Comparison of ENCODE assay signal across 8 cellular contexts in genomic region chr5:95730011-95730700, GRCh38. TPM values are rescaled to one million over a fixed set of nuclear protein-coding genes. Genes with fewer than 3 reads are reported as not detected.
DNase-seq lines count a peak whose midpoint lies in the region; ATAC-seq and TF ChIP-seq lines count a peak whose summit lies in the region.

No MANE protein-coding gene starts in this region.

- peaks cover 84% of the 10 kb centered on the region for H3K4me1 Mint-ChIP-seq in chondrocyte (ENCODE audit: low read depth)
- H3K4me1 Mint-ChIP-seq in naive thymus-derived CD4-positive, alpha-beta T cell = peaks cover 32 to 90% (median 61%) of the 10 kb centered on the region in 7 donors

- no peak for ATAC-seq in naive thymus-derived CD4-positive, alpha-beta T cell
- ATAC-seq in HG03432 (IDR thresholded peaks at IDR 0.05; ENCODE audit: unreplicated experiment) (no peak), GM18870 (IDR thresholded peaks at IDR 0.05; ENCODE audit: unreplicated experiment) (no peak), HG02610 (IDR thresholded peaks at IDR 0.05; ENCODE audit: unreplicated experiment) (no peak)

- 0 out of 2 replicates have a peak, but pooled peaks cover 5% of the 10 kb centered on the region for H3K36me3 ChIP-seq in BLaER1
- H3K36me3 ChIP-seq in Karpas-422 (ENCODE audit: insufficient read depth, low read length) = no peaks in the 10 kb centered on the region
- H3K36me3 ChIP-seq in naive thymus-derived CD4-positive, alpha-beta T cell (ENCODE audit: control insufficient read depth in 2 of 3, insufficient read depth in 3 of 3, low read length in 3 of 3) = no peaks in the 10 kb centered on the region

- POLR2A ChIA-PET in naive thymus-derived CD4-positive, alpha-beta T cell (lab: Charles Lee) = interaction anchor here (0.7 kb wide), 1 partner anchor 108 kb away, joined by 3 read pairs; no protein-coding TSS in a partner anchor

- H3K27me3 Mint-ChIP-seq in chondrocyte (ENCODE audit: low read depth) = no peaks in the 10 kb centered on the region
- peaks cover 6 to 80% (median 12%) of the 10 kb centered on the region in 5 donors for H3K27me3 Mint-ChIP-seq in naive thymus-derived CD4-positive, alpha-beta T cell

- H3K27ac Mint-ChIP-seq in chondrocyte (ENCODE audit: unreplicated experiment) = peak overlapping the region; percentile 94
- H3K27ac Mint-ChIP-seq in naive thymus-derived CD4-positive, alpha-beta T cell = peak overlapping the region in 7 of 9 donors; percentile 30 to 88 (median 62)

- H3K36me3 Mint-ChIP-seq in chondrocyte (ENCODE audit: low read depth) = no peaks in the 10 kb centered on the region
- H3K36me3 Mint-ChIP-seq in naive thymus-derived CD4-positive, alpha-beta T cell = no peaks in the 10 kb centered on the region

- H3K9me2 ChIP-seq in Karpas-422 (replicated peaks; ENCODE audit: insufficient read depth, low read length) = no peaks in the 10 kb centered on the region

- H3K4me1 ChIP-seq in BLaER1 (peaks cover 58% of the 10 kb centered on the region), Karpas-422 (ENCODE audit: low read length) (peaks cover 15% of the 10 kb centered on the region; the same call in 1 of the 2 replicates)
- peaks cover 0 to 20% of the 10 kb centered on the region in 2 donors for H3K4me1 ChIP-seq in naive thymus-derived CD4-positive, alpha-beta T cell (ENCODE audit: control insufficient read depth in 2 of 2, insufficient read depth in 2 of 2, low read length in 2 of 2)

- H3K4me3 Mint-ChIP-seq in chondrocyte (ENCODE audit: unreplicated experiment) = peak overlapping the region; percentile 78
- peak overlapping the region; percentile 74 to 94 (median 86) for H3K4me3 Mint-ChIP-seq in naive thymus-derived CD4-positive, alpha-beta T cell

- H3K27me3 ChIP-seq in BLaER1 = no peaks in the 10 kb centered on the region
- no peaks in the 10 kb centered on the region for H3K27me3 ChIP-seq in Karpas-422 (ENCODE audit: low read length)
- H3K27me3 ChIP-seq in naive thymus-derived CD4-positive, alpha-beta T cell (ENCODE audit: control insufficient read depth in 2 of 2, insufficient read depth in 2 of 2, low read length in 2 of 2) = peaks cover 4 to 6% of the 10 kb centered on the region in 2 donors

- intact Hi-C loops in naive thymus-derived CD4-positive, alpha-beta T cell (cut with micrococcal nuclease) = loop anchor here (2.0 to 5.0 kb wide), 6 partner anchors 31 to 175 kb away; partner anchors contain the start of genes ARSK (in 1 of the 2), RFESD (in 1 of the 2) and SKIC3 (in 1 of the 2)

- H4K20me1 ChIP-seq in BLaER1 = peaks cover 17% of the 10 kb centered on the region; the same call in 1 of the 2 replicates
- H4K20me1 ChIP-seq in Karpas-422 (ENCODE audit: insufficient read depth, low read depth, low read length) = no peaks in the 10 kb centered on the region

- H3K9ac ChIP-seq in BLaER1 (peak overlapping the region; percentile 90), Karpas-422 (ENCODE audit: low read length) (no peak overlapping the region)

- H3K9me3 Mint-ChIP-seq in chondrocyte (ENCODE audit: low read depth) = no peaks in the 10 kb centered on the region
- no peaks in the 10 kb centered on the region for H3K9me3 Mint-ChIP-seq in naive thymus-derived CD4-positive, alpha-beta T cell

- H3K4me3 ChIP-seq in BLaER1 = peak overlapping the region; percentile 91
- no peak overlapping the region for H3K4me3 ChIP-seq in Karpas-422 (ENCODE audit: low read length)
- peak overlapping the region; percentile 64 for H3K4me3 ChIP-seq in naive thymus-derived CD4-positive, alpha-beta T cell (ENCODE audit: low read length)

- no peaks in the 10 kb centered on the region for H3K79me2 ChIP-seq in Karpas-422 (ENCODE audit: low read length)

- H3K27ac ChIP-seq in BLaER1 (peak overlapping the region; percentile 92), Karpas-422 (ENCODE audit: low read length) (no peak overlapping the region)
- H3K27ac ChIP-seq in naive thymus-derived CD4-positive, alpha-beta T cell (ENCODE audit: low read depth, low read length) = no peak overlapping the region

- H2AFZ ChIP-seq in Karpas-422 (ENCODE audit: low read length) = no peak overlapping the region

- H3K9me3 ChIP-seq in BLaER1 (no peaks in the 10 kb centered on the region), Karpas-422 (ENCODE audit: low read length) (no peaks in the 10 kb centered on the region)
- no peaks in the 10 kb centered on the region for H3K9me3 ChIP-seq in naive thymus-derived CD4-positive, alpha-beta T cell (ENCODE audit: control insufficient read depth in 2 of 3, low read length in 3 of 3)

- peak overlapping the region; percentile 70 for H3K4me2 ChIP-seq in BLaER1
- peak overlapping the region; percentile 73 for H3K4me2 ChIP-seq in Karpas-422 (ENCODE audit: low read depth, low read length, poor library complexity, severe bottlenecking)

- no peak for DNase-seq in Karpas-422
- DNase-seq in chondrocyte (ENCODE audit: low spot score) = no peak
- no peak for DNase-seq in naive thymus-derived CD4-positive, alpha-beta T cell
- DNase-seq in stimulated activated CD4-positive, alpha-beta T cell treated with anti-CD3 and anti-CD28 coated beads, Interleukin-15, amount 100 ng/mL, for 24 hours = no peak

- CTCF ChIA-PET in naive thymus-derived CD4-positive, alpha-beta T cell (lab: Charles Lee) = interaction anchor here (0.6 to 1.0 kb wide), 2 partner anchors 31 to 88 kb away, joined by 3 to 4 read pairs; no protein-coding TSS in a partner anchor

- TF ChIP-seq CTCF in chondrocyte (IDR thresholded peaks at IDR 0.05) = no peak

RNA-seq across cellular contexts. Expression of gene RHOBTB3, which starts 1.0 kb away (rescaled TPM):
- total RNA-seq in Karpas-422 (2014; rRNA removed; shearing (Covaris generic); ENCODE audit: low replicate concordance) = 0.97 and 1.5 TPM in 2 replicates
- 67.1 to 75.4 TPM (median 75.2 TPM) in 3 replicates for total RNA-seq in chondrocyte
- total RNA-seq in naive thymus-derived CD4-positive, alpha-beta T cell = 1 to 10 TPM in 4 of 5 experiments, under 1 TPM in 1; 0.24 to 9.6 (median 1.6) TPM
- polyA plus RNA-seq in naive thymus-derived CD4-positive, alpha-beta T cell = 1 to 10 TPM; 4.6 to 7.7 TPM

RNA-seq across cellular contexts. Expression of gene SPATA9, which starts 47.4 kb away (rescaled TPM):
- total RNA-seq in Karpas-422 (2014; rRNA removed; shearing (Covaris generic); ENCODE audit: low replicate concordance) = not detected in 2 replicates
- total RNA-seq in chondrocyte = 0.67 to 1.7 TPM (median 1.1 TPM) in 3 replicates
- total RNA-seq in naive thymus-derived CD4-positive, alpha-beta T cell = under 1 TPM in 1 of 5 experiments, not detected in 4; 0.66 TPM
- polyA plus RNA-seq in naive thymus-derived CD4-positive, alpha-beta T cell = not detected
